ENCODE assay signal across 17 cellular contexts in the genomic region with DNA sequence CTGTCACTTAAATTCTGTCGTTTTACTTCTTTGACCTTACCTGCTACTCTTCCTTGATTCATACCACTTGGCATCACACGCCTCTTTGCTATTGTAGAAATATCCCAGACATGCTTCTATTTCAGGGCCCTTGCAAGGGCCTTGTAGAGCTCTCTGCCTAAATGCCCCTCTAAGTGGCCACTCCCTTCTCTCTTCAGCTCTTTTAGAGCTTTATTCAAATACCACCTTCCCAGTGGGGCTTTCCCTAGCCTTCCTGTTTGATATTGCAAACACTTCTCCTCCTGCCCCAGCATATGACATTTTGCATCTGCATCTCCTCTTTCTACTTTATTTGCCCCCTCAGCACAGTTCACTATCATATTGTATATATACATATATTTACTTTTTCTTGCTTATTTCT. TPM values are rescaled to one million over a fixed set of nuclear protein-coding genes. Genes with fewer than 3 reads are reported as not detected.
DNase-seq lines count a peak whose midpoint lies in the region; ATAC-seq and TF ChIP-seq lines count a peak whose summit lies in the region.
"Had no signal": no experiment of that assay in that cellular context is flagged by ENCODE, and none has a peak within 500 bp of the region (broad histone marks: within the 10 kb centered on the region; RNA-seq: fewer than 3 reads in every experiment).

No MANE protein-coding gene starts in this region.

- peaks cover 13% of the 10 kb centered on the region for H3K4me1 Mint-ChIP-seq in glutamatergic neuron (ENCODE audit: low read depth, unreplicated experiment)

- peaks cover 12% of the 10 kb centered on the region for H3K79me2 ChIP-seq in Karpas-422 (ENCODE audit: low read length)

- TF ChIP-seq CTCF in glutamatergic neuron (IDR thresholded peaks at IDR 0.05; ENCODE audit: partially characterized antibody, unreplicated experiment) (no peak), GM10266 (IDR thresholded peaks at IDR 0.05; ENCODE audit: control insufficient read depth, insufficient read depth, low read depth, missing control alignments) (no peak)

- H3K4me3 Mint-ChIP-seq in glutamatergic neuron (ENCODE audit: unreplicated experiment): peak overlapping the region; percentile 19
- H3K4me3 Mint-ChIP-seq: natural killer cell treated with Interleukin-12 subunit alpha and Interleukin-12 subunit beta and Interleukin-15 and Interleukin-18, amount 100 ng/mL, for 72 hours had no signal

- no peak overlapping the region for H2AFZ ChIP-seq in Karpas-422 (ENCODE audit: low read length)

- peak overlapping the region; percentile 73 for H3K4me2 ChIP-seq in Karpas-422 (ENCODE audit: low read depth, low read length, poor library complexity, severe bottlenecking)

- no peaks in the 10 kb centered on the region for H3K27me3 ChIP-seq in Karpas-422 (ENCODE audit: low read length)
- H3K27me3 ChIP-seq: gastroesophageal sphincter, testis had no signal

- H3K36me3 ChIP-seq in Karpas-422 (ENCODE audit: insufficient read depth, low read length): peaks cover 33% of the 10 kb centered on the region

- H3K27me3 Mint-ChIP-seq in glutamatergic neuron (ENCODE audit: unreplicated experiment): no peaks in the 10 kb centered on the region
- H3K27me3 Mint-ChIP-seq: natural killer cell treated with Interleukin-12 subunit alpha and Interleukin-12 subunit beta and Interleukin-15 and Interleukin-18, amount 100 ng/mL, for 72 hours had no signal

- ATAC-seq in GM18868 (IDR thresholded peaks at IDR 0.05; ENCODE audit: unreplicated experiment) (peak; percentile 36), GM18505 (IDR thresholded peaks at IDR 0.05; ENCODE audit: unreplicated experiment) (no peak), HG03439 (IDR thresholded peaks at IDR 0.05; ENCODE audit: unreplicated experiment) (no peak), GM19463 (IDR thresholded peaks at IDR 0.05; ENCODE audit: unreplicated experiment) (no peak)
- ATAC-seq: gastroesophageal sphincter; natural killer cell treated with Interleukin-12 subunit alpha and Interleukin-12 subunit beta and Interleukin-15 and Interleukin-18, amount 100 ng/mL, for 72 hours; Panc1 had no signal

- H3K9me3 ChIP-seq in Karpas-422 (ENCODE audit: low read length): no peaks in the 10 kb centered on the region
- H3K9me3 ChIP-seq: gastroesophageal sphincter, testis had no signal

- TF ChIP-seq POLR2A in GM18505 (IDR thresholded peaks at IDR 0.05; ENCODE audit: borderline replicate concordance, extremely low read depth, insufficient read depth, insufficient read length): no peak

- peaks cover 6% of the 10 kb centered on the region for H3K36me3 Mint-ChIP-seq in glutamatergic neuron (ENCODE audit: unreplicated experiment)

- peak overlapping the region; percentile 22 for H3K9ac ChIP-seq in Karpas-422 (ENCODE audit: low read length)

- H4K20me1 ChIP-seq in Karpas-422 (ENCODE audit: insufficient read depth, low read depth, low read length): no peaks in the 10 kb centered on the region

- peak overlapping the region; percentile 96 for H3K27ac ChIP-seq in Karpas-422 (ENCODE audit: low read length)
- H3K27ac ChIP-seq: gastroesophageal sphincter, testis had no signal

- H3K4me1 ChIP-seq in Karpas-422 (ENCODE audit: low read length): peaks cover 99% of the 10 kb centered on the region
- H3K4me1 ChIP-seq: testis had no signal

- peaks cover 5% of the 10 kb centered on the region for H3K9me3 Mint-ChIP-seq in glutamatergic neuron (ENCODE audit: unreplicated experiment)
- H3K9me3 Mint-ChIP-seq: natural killer cell treated with Interleukin-12 subunit alpha and Interleukin-12 subunit beta and Interleukin-15 and Interleukin-18, amount 100 ng/mL, for 72 hours had no signal

- peak overlapping the region; percentile 1; the same call in 1 of the 2 replicates for H3K4me3 ChIP-seq in Karpas-422 (ENCODE audit: low read length)
- H3K4me3 ChIP-seq: gastroesophageal sphincter, testis had no signal

- peak; percentile 95 for DNase-seq in DMS79 treated with DMSO at 0.1 percent for 48 hours (lab: John Stamatoyannopoulos, UW)
- DNase-seq in Karpas-422: peak; percentile 85
- no peak for DNase-seq in glutamatergic neuron
- no peak for DNase-seq in GM10266 (ENCODE audit: extremely low spot score)
- DNase-seq: activated gamma-delta T cell, cortex of kidney, HCEC 1CT, KBM-7, NCI-H1417 treated with DMSO at 0.1 percent for 48 hours, testis had no signal

- peak overlapping the region; percentile 60 for H3K27ac Mint-ChIP-seq in glutamatergic neuron (ENCODE audit: unreplicated experiment)
- H3K27ac Mint-ChIP-seq: natural killer cell treated with Interleukin-12 subunit alpha and Interleukin-12 subunit beta and Interleukin-15 and Interleukin-18, amount 100 ng/mL, for 72 hours had no signal

- H3K9me2 ChIP-seq in Karpas-422 (replicated peaks; ENCODE audit: insufficient read depth, low read length): no peaks in the 10 kb centered on the region

RNA-seq across cellular contexts. Expression of a gene that starts 54.0 kb away (rescaled TPM):
- total RNA-seq in Karpas-422 (2014; rRNA removed; shearing (Covaris generic); ENCODE audit: low replicate concordance): 49.9 and 90.7 TPM in 2 replicates
- total RNA-seq in glutamatergic neuron (ENCODE audit: unreplicated experiment): 58.2 TPM

Comparison
In these comparisons a context has a peak if more than half of its experiments do, and no peak if none do; other contexts are left out.
1. DNase-seq: peak in DMS79 treated with DMSO at 0.1 percent for 48 hours (single experiment) and Karpas-422 (single experiment); none in glutamatergic neuron (single experiment) and GM10266 (single experiment).